In genomic region chr1:1371354-1371740, GRCh38 we compare ENCODE assay signal across 9 cellular contexts. TPM values are rescaled to one million over a fixed set of nuclear protein-coding genes. Genes with fewer than 3 reads are reported as not detected.
DNase-seq lines count a peak whose midpoint lies in the region; ATAC-seq and FAIRE-seq lines count a peak whose summit lies in the region.
"Had no signal": no experiment of that assay in that cellular context is flagged by ENCODE, and none has a peak within 500 bp of the region (broad histone marks: within the 10 kb centered on the region; RNA-seq: fewer than 3 reads in every experiment).

No MANE protein-coding gene starts in this region.

- no peaks in the 10 kb centered on the region for H3K9me3 Mint-ChIP-seq in activated T-cell treated with anti-CD3 and anti-CD28 coated beads, Interleukin-2, amount 50 U/mL, for 4 hours
- H3K9me3 Mint-ChIP-seq in activated naive CD8-positive, alpha-beta T cell treated with anti-CD3 and anti-CD28 coated beads, Interleukin-2, amount 50 U/mL, for 24 hours, result no peaks in the 10 kb centered on the region
- no peaks in the 10 kb centered on the region for H3K9me3 Mint-ChIP-seq in stimulated activated naive B cell treated with anti-CD40 and anti-IgM and Interleukin-4, amounts not matched to agents 10 μg/mL and 1 μg/mL and 100 μg/mL, for 72 hours
- H3K9me3 Mint-ChIP-seq: stimulated activated memory B cell treated with anti-CD40 and anti-IgM and Interleukin-4, amounts not matched to agents 10 μg/mL and 1 μg/mL and 100 μg/mL, for 72 hours had no signal

- H3K4me3 Mint-ChIP-seq in activated T-cell treated with anti-CD3 and anti-CD28 coated beads, Interleukin-2, amount 50 U/mL, for 4 hours, result peak overlapping the region; percentile 40
- H3K4me3 Mint-ChIP-seq in activated naive CD8-positive, alpha-beta T cell treated with anti-CD3 and anti-CD28 coated beads, Interleukin-2, amount 50 U/mL, for 24 hours, result peak overlapping the region; percentile 6
- peak overlapping the region in 1 of 2 donors; percentile 4 for H3K4me3 Mint-ChIP-seq in stimulated activated naive B cell treated with anti-CD40 and anti-IgM and Interleukin-4, amounts not matched to agents 10 μg/mL and 1 μg/mL and 100 μg/mL, for 72 hours

- H3K36me3 Mint-ChIP-seq in activated T-cell treated with anti-CD3 and anti-CD28 coated beads, Interleukin-2, amount 50 U/mL, for 4 hours (ENCODE audit: insufficient read depth), result peaks cover 2% of the 10 kb centered on the region
- H3K36me3 Mint-ChIP-seq in activated naive CD8-positive, alpha-beta T cell treated with anti-CD3 and anti-CD28 coated beads, Interleukin-2, amount 50 U/mL, for 24 hours (ENCODE audit: low read depth), result peaks cover 2% of the 10 kb centered on the region
- peaks cover 10 to 21% of the 10 kb centered on the region in 2 donors for H3K36me3 Mint-ChIP-seq in stimulated activated naive B cell treated with anti-CD40 and anti-IgM and Interleukin-4, amounts not matched to agents 10 μg/mL and 1 μg/mL and 100 μg/mL, for 72 hours

- FAIRE-seq in HTR-8/SVneo (lab: Jason Lieb, UNC), result no peak

- no peak for ATAC-seq in activated T-cell treated with anti-CD3 and anti-CD28 coated beads, Interleukin-2, amount 50 U/mL, for 4 hours
- ATAC-seq in activated naive CD8-positive, alpha-beta T cell treated with anti-CD3 and anti-CD28 coated beads, Interleukin-2, amount 50 U/mL, for 24 hours, result peak; percentile 5
- ATAC-seq in GM18907 (IDR thresholded peaks at IDR 0.05; ENCODE audit: unreplicated experiment), result no peak
- no peak for ATAC-seq in stimulated activated naive B cell treated with anti-CD40 and anti-IgM and Interleukin-4, amounts not matched to agents 10 μg/mL and 1 μg/mL and 100 μg/mL, for 72 hours (replicated peaks)

- H3K27ac Mint-ChIP-seq in activated naive CD8-positive, alpha-beta T cell treated with anti-CD3 and anti-CD28 coated beads, Interleukin-2, amount 50 U/mL, for 24 hours, result no peak overlapping the region
- no peak overlapping the region for H3K27ac Mint-ChIP-seq in stimulated activated naive B cell treated with anti-CD40 and anti-IgM and Interleukin-4, amounts not matched to agents 10 μg/mL and 1 μg/mL and 100 μg/mL, for 72 hours
- H3K27ac Mint-ChIP-seq: stimulated activated memory B cell treated with anti-CD40 and anti-IgM and Interleukin-4, amounts not matched to agents 10 μg/mL and 1 μg/mL and 100 μg/mL, for 72 hours had no signal

- DNase-seq in activated T-cell treated with anti-CD3 and anti-CD28 coated beads, Interleukin-2, amount 50 U/mL, for 4 hours, result no peak
- DNase-seq in activated T-cell treated with anti-CD3 and anti-CD28 coated beads for 4 hours, result no peak
- peak; percentile 57 to 81 (median 75) for DNase-seq in T-helper 1 cell
- peak; percentile 54 for DNase-seq in activated naive CD8-positive, alpha-beta T cell treated with anti-CD3 and anti-CD28 coated beads, Interleukin-2, amount 50 U/mL, for 24 hours
- DNase-seq in stimulated activated CD8-positive, alpha-beta memory T cell treated with anti-CD3 and anti-CD28 coated beads, Interleukin-7, amount 100 ng/mL, for 4 hours (ENCODE audit: low read depth in 2 of 2), result peak; percentile 39 to 43
- DNase-seq in HTR-8/SVneo (ENCODE audit: insufficient read length, low spot score), result no peak
- no peak for DNase-seq in stimulated activated naive B cell treated with anti-CD40 and anti-IgM and Interleukin-4, amounts not matched to agents 10 μg/mL and 1 μg/mL and 100 μg/mL, for 72 hours

- H3K4me1 Mint-ChIP-seq in activated T-cell treated with anti-CD3 and anti-CD28 coated beads, Interleukin-2, amount 50 U/mL, for 4 hours (ENCODE audit: low read depth), result peaks cover 23% of the 10 kb centered on the region
- H3K4me1 Mint-ChIP-seq in activated naive CD8-positive, alpha-beta T cell treated with anti-CD3 and anti-CD28 coated beads, Interleukin-2, amount 50 U/mL, for 24 hours, result peaks cover 36% of the 10 kb centered on the region
- peaks cover 12 to 30% of the 10 kb centered on the region in 2 donors for H3K4me1 Mint-ChIP-seq in stimulated activated naive B cell treated with anti-CD40 and anti-IgM and Interleukin-4, amounts not matched to agents 10 μg/mL and 1 μg/mL and 100 μg/mL, for 72 hours

- no peaks in the 10 kb centered on the region for H3K27me3 Mint-ChIP-seq in activated T-cell treated with anti-CD3 and anti-CD28 coated beads, Interleukin-2, amount 50 U/mL, for 4 hours (ENCODE audit: low read depth)
- H3K27me3 Mint-ChIP-seq in activated naive CD8-positive, alpha-beta T cell treated with anti-CD3 and anti-CD28 coated beads, Interleukin-2, amount 50 U/mL, for 24 hours, result no peaks in the 10 kb centered on the region
- no peaks in the 10 kb centered on the region for H3K27me3 Mint-ChIP-seq in stimulated activated naive B cell treated with anti-CD40 and anti-IgM and Interleukin-4, amounts not matched to agents 10 μg/mL and 1 μg/mL and 100 μg/mL, for 72 hours
- H3K27me3 Mint-ChIP-seq: stimulated activated memory B cell treated with anti-CD40 and anti-IgM and Interleukin-4, amounts not matched to agents 10 μg/mL and 1 μg/mL and 100 μg/mL, for 72 hours had no signal

RNA-seq across cellular contexts. Expression of gene AURKAIP1, which starts 3.7 kb away (rescaled TPM):
- total RNA-seq in activated T-cell treated with anti-CD3 and anti-CD28 coated beads, Interleukin-2, amount 50 U/mL, for 4 hours, result 100 to 1,000 TPM; 218 to 244 (median 220) TPM

RNA-seq across cellular contexts. Expression of gene MXRA8, which starts 13.0 kb away (rescaled TPM):
- under 1 TPM; 0.41 to 0.53 (median 0.47) TPM for total RNA-seq in activated T-cell treated with anti-CD3 and anti-CD28 coated beads, Interleukin-2, amount 50 U/mL, for 4 hours

RNA-seq across cellular contexts. Expression of gene DVL1, which starts 22.1 kb away (rescaled TPM):
- 10 to 100 TPM; 70.7 to 74.6 (median 72.1) TPM for total RNA-seq in activated T-cell treated with anti-CD3 and anti-CD28 coated beads, Interleukin-2, amount 50 U/mL, for 4 hours

RNA-seq across cellular contexts. Expression of gene CCNL2, which starts 27.8 kb away (rescaled TPM):
- total RNA-seq in activated T-cell treated with anti-CD3 and anti-CD28 coated beads, Interleukin-2, amount 50 U/mL, for 4 hours, result 100 to 1,000 TPM; 112 to 127 (median 118) TPM

RNA-seq across cellular contexts. Expression of gene MRPL20, which starts 35.7 kb away (rescaled TPM):
- total RNA-seq in activated T-cell treated with anti-CD3 and anti-CD28 coated beads, Interleukin-2, amount 50 U/mL, for 4 hours, result 100 to 1,000 TPM; 254 to 300 (median 271) TPM

Comparison
In these comparisons a context has a peak if more than half of its experiments do, and no peak if none do; other contexts are left out.
1. DNase-seq: peak in T-helper 1 cell (5 of 5), activated naive CD8-positive, alpha-beta T cell treated with anti-CD3 and anti-CD28 coated beads, Interleukin-2, amount 50 U/mL, for 24 hours (single experiment) and stimulated activated CD8-positive, alpha-beta memory T cell treated with anti-CD3 and anti-CD28 coated beads, Interleukin-7, amount 100 ng/mL, for 4 hours (2 of 2); none in activated T-cell treated with anti-CD3 and anti-CD28 coated beads, Interleukin-2, amount 50 U/mL, for 4 hours (single experiment), activated T-cell treated with anti-CD3 and anti-CD28 coated beads for 4 hours (single experiment), HTR-8/SVneo (single experiment) and stimulated activated naive B cell treated with anti-CD40 and anti-IgM and Interleukin-4, amounts not matched to agents 10 μg/mL and 1 μg/mL and 100 μg/mL, for 72 hours (single experiment).